In the genomic region with DNA sequence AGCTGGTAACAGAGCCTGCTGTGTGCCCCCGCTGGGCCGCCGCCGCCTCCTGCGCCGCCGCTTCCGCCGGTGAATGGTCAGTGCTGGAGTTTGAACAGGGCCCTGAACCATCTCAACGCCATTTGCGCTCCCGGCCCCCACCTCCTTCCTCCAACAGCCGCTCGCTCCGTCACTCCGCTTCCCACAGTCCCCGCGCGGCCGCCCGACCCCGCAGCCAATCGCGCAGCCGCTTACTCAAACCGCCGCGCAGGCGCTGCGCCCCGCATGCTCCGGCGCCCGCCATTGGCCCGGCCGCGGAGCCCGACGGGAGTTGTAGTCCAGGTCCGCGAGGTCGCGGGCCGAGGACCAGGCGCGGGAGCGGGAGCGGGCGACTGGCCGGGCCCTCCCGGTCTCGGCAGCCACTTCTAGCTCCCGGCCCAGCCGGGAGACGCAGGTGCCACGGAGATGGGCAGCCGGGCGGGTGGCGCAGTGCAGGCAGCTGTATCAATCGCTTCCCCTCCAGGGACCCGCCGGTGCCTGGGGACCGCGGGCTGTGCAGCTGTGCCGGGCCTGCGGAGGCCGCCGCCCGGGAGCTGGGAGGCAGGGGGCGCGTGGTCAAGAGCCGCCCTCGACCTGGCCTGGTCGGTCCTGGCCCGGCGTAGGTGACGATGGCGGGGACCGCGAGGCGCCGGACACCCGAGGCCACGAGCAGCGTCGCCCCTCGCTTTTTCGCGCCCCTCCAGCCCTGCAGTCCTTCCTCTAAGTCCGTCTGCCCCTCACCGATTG, we compare ENCODE assay signal across 8 cellular contexts. TPM values are rescaled to one million over a fixed set of nuclear protein-coding genes. Genes with fewer than 3 reads are reported as not detected.
DNase-seq lines count a peak whose midpoint lies in the region; ATAC-seq lines count a peak whose summit lies in the region.

Gene WAPL, minus strand, starts transcription at position 173 of the 765 bp plus-strand sequence. CDS start 3,723 bp downstream, outside the sequence.

- H3K36me3 Mint-ChIP-seq in effector memory CD8-positive, alpha-beta T cell (ENCODE audit: insufficient read depth), result peaks cover 28% of the 10 kb centered on the region
- H3K36me3 Mint-ChIP-seq in memory B cell, result peaks cover 8% of the 10 kb centered on the region

- ATAC-seq in GM21367 (IDR thresholded peaks at IDR 0.05; ENCODE audit: unreplicated experiment) (peak; percentile 95), memory B cell (ENCODE audit: low read depth) (peak; percentile 90)
- peak; percentile 93 for ATAC-seq in effector memory CD8-positive, alpha-beta T cell (replicated peaks)

- DNase-seq in COR-L47 (lab: John Stamatoyannopoulos, UW) (peak; percentile 72), HT1080 (ENCODE audit: low read depth) (peak; percentile 93), NOMO-1 treated with dmso at 0.1 percent for 144 hours (lab: John Stamatoyannopoulos, UW; ENCODE audit: unreplicated experiment) (peak; percentile 95), memory B cell (ENCODE audit: low spot score in 2 of 2) (peak; percentile 91 to 94)
- peak; percentile 79 to 92 (median 88) for DNase-seq in activated CD8-positive, alpha-beta memory T cell treated with anti-CD3 and anti-CD28 coated beads for 48 hours (ENCODE audit: low read depth in 2 of 3, low spot score in 2 of 3)
- peak; percentile 92 to 95 (median 94) for DNase-seq in effector memory CD8-positive, alpha-beta T cell
- peak; percentile 89 for DNase-seq in stimulated activated CD8-positive, alpha-beta memory T cell treated with anti-CD3 and anti-CD28 coated beads, Interleukin-12 subunit alpha, Interleukin-12 subunit beta, amount 100 ng/mL, for 1 hour (ENCODE audit: low read depth)

- H3K27me3 Mint-ChIP-seq in effector memory CD8-positive, alpha-beta T cell, result no peaks in the 10 kb centered on the region
- H3K27me3 Mint-ChIP-seq in memory B cell, result no peaks in the 10 kb centered on the region

- H3K27ac Mint-ChIP-seq in effector memory CD8-positive, alpha-beta T cell, result peak within 1 kb of the TSS; percentile 95
- peak within 1 kb of the TSS; percentile 68 for H3K27ac Mint-ChIP-seq in memory B cell

- peak within 1 kb of the TSS; percentile 93 to 97 for H3K4me3 Mint-ChIP-seq in effector memory CD8-positive, alpha-beta T cell
- peak within 1 kb of the TSS; percentile 82 for H3K4me3 Mint-ChIP-seq in memory B cell

- H3K9me3 Mint-ChIP-seq in effector memory CD8-positive, alpha-beta T cell, result no peaks in the 10 kb centered on the region
- H3K9me3 Mint-ChIP-seq in memory B cell, result no peaks in the 10 kb centered on the region

- H3K4me1 Mint-ChIP-seq in effector memory CD8-positive, alpha-beta T cell (ENCODE audit: low read depth in 2 of 2), result peaks cover 31 to 52% of the 10 kb centered on the region in 2 donors
- H3K4me1 Mint-ChIP-seq in memory B cell, result peaks cover 14% of the 10 kb centered on the region

RNA-seq across cellular contexts. Expression of gene WAPL, which starts in this region (rescaled TPM):
- 32.1 and 32.6 TPM in 2 replicates for total RNA-seq in HT1080 (2014; rRNA removed; shearing (Covaris generic))
- polyA plus RNA-seq in HT1080 (2015; cell fraction: cytosol; rRNA removed), result 21.9 and 27.0 TPM in 2 replicates
- polyA plus RNA-seq in HT1080 (2015; cell fraction: nucleus; rRNA removed), result 29.2 and 30.6 TPM in 2 replicates

Comparison
In these comparisons a context has a peak if more than half of its experiments do, and no peak if none do; other contexts are left out.
1. Peak in every context shown above with its lines: DNase-seq and ATAC-seq.